13 cellular contexts compared by ENCODE assay signal in the genomic region with DNA sequence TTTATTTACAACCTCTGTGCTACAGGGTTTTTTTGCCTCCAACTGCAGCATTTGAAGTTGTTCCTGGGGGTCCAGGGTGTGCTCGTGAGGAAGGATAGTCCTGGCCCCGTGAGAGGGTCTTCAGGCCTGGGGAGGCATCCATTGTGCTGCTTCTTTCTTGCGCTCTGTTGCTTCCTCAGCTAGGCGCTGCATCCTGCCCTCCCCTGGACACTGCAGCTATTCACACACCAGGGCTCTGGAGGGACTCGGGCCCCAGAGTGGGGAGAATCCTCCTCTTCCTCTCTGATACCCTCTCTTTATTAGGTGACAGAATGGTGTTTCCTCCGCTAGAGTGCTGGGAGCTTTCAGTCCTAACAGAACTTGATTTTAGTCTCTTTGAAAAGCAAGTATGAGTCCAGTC.
A peak's percentile ranks its signal among the peaks of the same experiment; 100 is the strongest.
DNase-seq lines count a peak whose midpoint lies in the region; ATAC-seq and TF ChIP-seq lines count a peak whose summit lies in the region.
"Had no signal": no experiment of that assay in that cellular context is flagged by ENCODE, and none has a peak within 500 bp of the region (broad histone marks: within the 10 kb centered on the region; RNA-seq: fewer than 3 reads in every experiment).

No MANE protein-coding gene starts in this region.

- no peak overlapping the region for H2BK20ac ChIP-seq in H9 (ENCODE audit: low read depth, low read length, poor library complexity, severe bottlenecking)

- H3K36me3 ChIP-seq in osteoblast (ENCODE audit: insufficient read depth, low read length) (no peaks in the 10 kb centered on the region), heart right ventricle (no peaks in the 10 kb centered on the region), Karpas-422 (ENCODE audit: insufficient read depth, low read length) (no peaks in the 10 kb centered on the region), testis (ENCODE audit: low read depth, missing control alignments) (no peaks in the 10 kb centered on the region)

- peaks cover 6 to 11% of the 10 kb centered on the region in 2 experiments; a peak in 3 of 4 replicates for H3K4me1 Mint-ChIP-seq in H9
- peaks cover 12% of the 10 kb centered on the region for H3K4me1 Mint-ChIP-seq in brain
- H3K4me1 Mint-ChIP-seq in nephron progenitor cell, result peaks cover 31% of the 10 kb centered on the region
- H3K4me1 Mint-ChIP-seq: B cell had no signal

- H3K23me2 ChIP-seq in H9 (ENCODE audit: insufficient read length, low read depth, low read length, poor library complexity, severe bottlenecking), result no peaks in the 10 kb centered on the region

- no CpG with 5 or more reads among the region's 6 CpGs for WGBS in H9 (ENCODE audit: extremely low coverage, insufficient read length, low lambda C conversion rate)
- 72 to 79% methylated on average over 6 of the region's 6 CpGs for WGBS in heart right ventricle, 2 donors
- WGBS in testis, 2 donors, result 74 to 77% methylated on average over 5 to 6 of the region's 6 CpGs

- TF ChIP-seq POLR2A in testis (IDR thresholded peaks at IDR 0.05), result no peak

- no peak for ATAC-seq in heart right ventricle
- ATAC-seq: HCT116 had no signal

- no peak overlapping the region for H3K14ac ChIP-seq in H9 (ENCODE audit: insufficient read depth, low read length)

- H3K4ac ChIP-seq in H9 (ENCODE audit: low read depth, low read length), result no peak overlapping the region

- H2BK120ac ChIP-seq in H9 (ENCODE audit: low read depth, low read length, poor library complexity, severe bottlenecking), result no peak overlapping the region

- no peak overlapping the region for H3T11ph ChIP-seq in H9 (ENCODE audit: low read length)

- H4K20me1 ChIP-seq in H9 (ENCODE audit: control insufficient read depth, insufficient read depth, insufficient read length) (no peaks in the 10 kb centered on the region), osteoblast (ENCODE audit: insufficient read depth, low read length) (no peaks in the 10 kb centered on the region), Karpas-422 (ENCODE audit: insufficient read depth, low read depth, low read length) (no peaks in the 10 kb centered on the region)

- H3K4me3 Mint-ChIP-seq in H9 (no peak overlapping the region), brain (peak overlapping the region in 1 of 5 experiments; percentile 30), nephron progenitor cell (no peak overlapping the region)
- H3K4me3 Mint-ChIP-seq: B cell; CD4-positive, alpha-beta T cell had no signal

- H3K4me1 ChIP-seq in H9 (ENCODE audit: insufficient read depth, low read length) (no peaks in the 10 kb centered on the region), osteoblast (ENCODE audit: insufficient read depth, low read length) (no peaks in the 10 kb centered on the region), heart right ventricle (no peaks in the 10 kb centered on the region), Karpas-422 (ENCODE audit: low read length) (no peaks in the 10 kb centered on the region), testis (no peaks in the 10 kb centered on the region)

- H2AK5ac ChIP-seq in H9 (ENCODE audit: insufficient read length, low read length), result no peak overlapping the region

- H3K23ac ChIP-seq in H9 (ENCODE audit: insufficient read length, low read depth, low read length), result no peak overlapping the region

- no peaks in the 10 kb centered on the region for H3K9me3 Mint-ChIP-seq in H9
- H3K9me3 Mint-ChIP-seq in brain, result no peaks in the 10 kb centered on the region
- H3K9me3 Mint-ChIP-seq in nephron progenitor cell, result peaks cover 8% of the 10 kb centered on the region

- H4K8ac ChIP-seq in H9 (replicated peaks; ENCODE audit: insufficient read length, low read depth, low read length), result no peak overlapping the region

- no peaks in the 10 kb centered on the region for H3K9me2 ChIP-seq in Karpas-422 (replicated peaks; ENCODE audit: insufficient read depth, low read length)

- H3K18ac ChIP-seq in H9 (ENCODE audit: insufficient read length, low read depth, low read length), result no peak overlapping the region

- H3K4me2 ChIP-seq in H9 (ENCODE audit: insufficient read depth, insufficient read length, low read length), result no peak overlapping the region
- H3K4me2 ChIP-seq in osteoblast (ENCODE audit: insufficient read depth, low read length), result no peak overlapping the region
- no peak overlapping the region for H3K4me2 ChIP-seq in Karpas-422 (ENCODE audit: low read depth, low read length, poor library complexity, severe bottlenecking)

- TF ChIP-seq CTCF in H9 (conservative IDR thresholded peaks at IDR 0.05) (no peak), brain (conservative IDR thresholded peaks at IDR 0.05) (no peak), nephron progenitor cell (IDR thresholded peaks at IDR 0.05) (no peak), osteoblast (IDR thresholded peaks at IDR 0.05; ENCODE audit: extremely low read depth, low read depth, low read length) (no peak), heart right ventricle (IDR thresholded peaks at IDR 0.05) (no peak), testis (IDR thresholded peaks at IDR 0.05) (no peak)

- H3K27ac ChIP-seq in H9 (ENCODE audit: insufficient read length, low read depth, low read length), result no peak overlapping the region
- H3K27ac ChIP-seq in osteoblast (ENCODE audit: low read depth, low read length), result no peak overlapping the region
- no peak overlapping the region for H3K27ac ChIP-seq in heart right ventricle
- no peak overlapping the region for H3K27ac ChIP-seq in Karpas-422 (ENCODE audit: low read length)
- H3K27ac ChIP-seq in testis, result no peak overlapping the region
- H3K27ac ChIP-seq: HL-60 had no signal

- H3K27me3 Mint-ChIP-seq in H9 (ENCODE audit: low read depth) (peaks cover 10% of the 10 kb centered on the region), brain (peaks cover 3% of the 10 kb centered on the region), nephron progenitor cell (ENCODE audit: low read depth, poor library complexity) (peaks cover 2% of the 10 kb centered on the region)
- H3K27me3 Mint-ChIP-seq: B cell; CD4-positive, alpha-beta T cell had no signal

- H2AFZ ChIP-seq in H9 (ENCODE audit: low read length) (no peak overlapping the region), osteoblast (ENCODE audit: low read length) (peak overlapping the region; percentile 2), Karpas-422 (ENCODE audit: low read length) (no peak overlapping the region)

- H3K79me1 ChIP-seq in H9 (ENCODE audit: insufficient read depth, low read depth, low read length, poor library complexity, severe bottlenecking), result no peaks in the 10 kb centered on the region

- H4K91ac ChIP-seq in H9 (ENCODE audit: insufficient read length, low read depth, low read length), result no peak overlapping the region

- H3K9me3 ChIP-seq in H9 (ENCODE audit: control insufficient read depth, low read depth, low read length), result no peaks in the 10 kb centered on the region
- H3K9me3 ChIP-seq in osteoblast (ENCODE audit: low read depth, low read length), result no peaks in the 10 kb centered on the region
- no peaks in the 10 kb centered on the region for H3K9me3 ChIP-seq in heart right ventricle
- no peaks in the 10 kb centered on the region for H3K9me3 ChIP-seq in Karpas-422 (ENCODE audit: low read length)
- no peaks in the 10 kb centered on the region for H3K9me3 ChIP-seq in testis

- no peak overlapping the region for H2BK5ac ChIP-seq in H9 (ENCODE audit: insufficient read length, low read length)

- no peak overlapping the region for H4K5ac ChIP-seq in H9 (ENCODE audit: insufficient read length, low read depth, low read length)

- no peak overlapping the region for H2BK15ac ChIP-seq in H9 (ENCODE audit: low read depth, low read length)

- H3K36me3 Mint-ChIP-seq in H9 (ENCODE audit: insufficient read depth in 1 of 3, low read depth in 3 of 3), result no peaks in the 10 kb centered on the region
- H3K36me3 Mint-ChIP-seq in brain, result no peaks in the 10 kb centered on the region
- no peaks in the 10 kb centered on the region for H3K36me3 Mint-ChIP-seq in nephron progenitor cell (ENCODE audit: low read depth)

- H3K27me3 ChIP-seq in H9 (ENCODE audit: insufficient read depth, low read length), result 0 out of 2 replicates have a peak, but pooled peaks cover 1% of the 10 kb centered on the region
- no peaks in the 10 kb centered on the region for H3K27me3 ChIP-seq in osteoblast (ENCODE audit: insufficient read depth, low read length)
- H3K27me3 ChIP-seq in heart right ventricle, result peaks cover 0 to under 1% (median 0%) of the 10 kb centered on the region in 7 donors
- H3K27me3 ChIP-seq in Karpas-422 (ENCODE audit: low read length), result no peaks in the 10 kb centered on the region
- H3K27me3 ChIP-seq in testis, result no peaks in the 10 kb centered on the region

- H3K79me2 ChIP-seq in H9 (ENCODE audit: insufficient read depth, low read length) (no peaks in the 10 kb centered on the region), osteoblast (ENCODE audit: insufficient read depth, low read length) (no peaks in the 10 kb centered on the region), Karpas-422 (ENCODE audit: low read length) (no peaks in the 10 kb centered on the region)

- DNase-seq in H9, result peak; percentile 46
- no peak for DNase-seq in nephron progenitor cell
- peak; percentile 10 for DNase-seq in osteoblast (ENCODE audit: insufficient read length, low spot score, missing footprints)
- no peak for DNase-seq in heart right ventricle
- DNase-seq in Karpas-422, result no peak
- no peak for DNase-seq in testis
- DNase-seq: Calu3; CD4-positive, alpha-beta T cell; DMS 273 treated with DMSO at 0.1 percent for 48 hours had no signal

- H3K27ac Mint-ChIP-seq in H9 (no peak overlapping the region), brain (peak overlapping the region in 4 of 5 experiments; percentile 24 to 92 (median 56)), nephron progenitor cell (peak overlapping the region; percentile 66)
- H3K27ac Mint-ChIP-seq: B cell; CD4-positive, alpha-beta T cell had no signal

- H3K4me3 ChIP-seq in osteoblast (ENCODE audit: insufficient read depth, low read length) (no peak overlapping the region), heart right ventricle (no peak overlapping the region), Karpas-422 (ENCODE audit: low read length) (no peak overlapping the region), testis (no peak overlapping the region)

- H3K56ac ChIP-seq in H9 (ENCODE audit: insufficient read length, low read depth, low read length), result no peak overlapping the region

- intact Hi-C loops in heart right ventricle (cut with DNase I) (no loop called here), testis (cut with DNase I; ENCODE audit: low total_unique reads) (no loop called here)

- H2BK12ac ChIP-seq in H9 (ENCODE audit: insufficient read length, low read depth, low read length), result no peak overlapping the region

- H3K9ac ChIP-seq in H9 (ENCODE audit: extremely low read depth, insufficient read length, low read length) (no peak overlapping the region), Karpas-422 (ENCODE audit: low read length) (no peak overlapping the region)

Comparison
In these comparisons a context has a peak if more than half of its experiments do, and no peak if none do; other contexts are left out.
1. DNase-seq: peak in H9 (single experiment) and osteoblast (single experiment); none in nephron progenitor cell (single experiment), heart right ventricle (0 of 2), Karpas-422 (single experiment) and testis (single experiment).
2. H3K27ac Mint-ChIP-seq: peak in brain (4 of 5) and nephron progenitor cell (single experiment); none in H9 (0 of 3).